10 cellular contexts compared by ENCODE assay signal in the genomic region with DNA sequence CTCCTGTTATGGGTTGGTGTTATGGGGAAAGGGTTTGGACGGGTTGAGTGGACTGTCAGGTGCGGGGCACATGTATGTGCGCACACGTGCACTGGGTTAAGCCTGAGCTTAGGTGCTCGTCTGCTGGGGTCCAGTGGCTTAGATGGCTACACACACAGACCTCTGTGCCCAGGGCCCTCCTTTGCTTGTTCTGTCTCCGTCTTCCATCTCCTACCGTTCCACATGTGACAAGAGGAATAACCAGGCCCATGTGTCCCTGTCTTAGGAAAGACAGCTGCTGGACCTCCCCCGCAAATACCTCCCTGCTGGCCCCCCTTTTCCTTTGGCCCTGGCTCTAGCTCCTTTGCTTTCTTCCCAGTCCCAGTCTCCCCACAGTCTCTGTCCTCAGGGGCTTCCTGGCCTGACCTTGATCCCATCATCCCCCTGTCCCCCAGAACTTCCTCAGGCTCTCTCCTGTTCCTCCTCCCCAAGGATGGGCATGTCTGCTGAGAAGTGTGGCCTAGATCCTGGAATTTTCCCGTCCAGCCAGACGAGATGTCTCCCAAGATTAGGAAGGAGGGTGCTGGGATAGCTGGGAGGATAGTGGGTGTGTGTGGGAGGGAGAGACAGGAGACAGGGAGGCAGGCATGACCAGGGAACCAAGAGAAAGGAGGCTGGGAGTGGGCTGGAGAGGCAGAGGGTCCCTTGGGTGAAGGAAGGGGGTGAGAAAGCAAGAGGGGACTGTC. TPM values are rescaled to one million over a fixed set of nuclear protein-coding genes. Genes with fewer than 3 reads are reported as not detected.
DNase-seq lines count a peak whose midpoint lies in the region; ATAC-seq and TF ChIP-seq lines count a peak whose summit lies in the region.
"Had no signal": no experiment of that assay in that cellular context is flagged by ENCODE, and none has a peak within 500 bp of the region (broad histone marks: within the 10 kb centered on the region; RNA-seq: fewer than 3 reads in every experiment).

No MANE protein-coding gene starts in this region.

- H3K36me3 ChIP-seq in colonic mucosa (no peaks in the 10 kb centered on the region), muscle layer of colon (ENCODE audit: insufficient read depth, low read length) (no peaks in the 10 kb centered on the region), suprapubic skin (no peaks in the 10 kb centered on the region)

- H3K27ac ChIP-seq in colonic mucosa (peak overlapping the region; percentile 47), muscle layer of colon (ENCODE audit: low read depth, low read length) (peak overlapping the region; percentile 35), suprapubic skin (peak overlapping the region; percentile 77)
- H3K27ac ChIP-seq: HL-60 had no signal

- no peak for ATAC-seq in HG02852 (IDR thresholded peaks at IDR 0.05; ENCODE audit: unreplicated experiment)

- POLR2A ChIA-PET in activated CD4-positive, alpha-beta T cell treated with anti-CD3 and anti-CD28 coated beads, Interleukin-2, amount 10 ng/mL, durations not matched to agents 7 days and 5 days (lab: Charles Lee): no interaction called here

- H3K4me3 ChIP-seq in colonic mucosa: no peak overlapping the region
- no peak overlapping the region for H3K4me3 ChIP-seq in muscle layer of colon (ENCODE audit: low read depth in 1 of 2, low read length in 2 of 2)
- peak overlapping the region; percentile 50 for H3K4me3 ChIP-seq in suprapubic skin

- H3K36me3 Mint-ChIP-seq in activated CD4-positive, alpha-beta T cell treated with anti-CD3 and anti-CD28 coated beads, Interleukin-2, amount 10 ng/mL, durations not matched to agents 7 days and 5 days (ENCODE audit: low read depth): peaks cover 2% of the 10 kb centered on the region

- no peaks in the 10 kb centered on the region for H3K9me3 Mint-ChIP-seq in activated CD4-positive, alpha-beta T cell treated with anti-CD3 and anti-CD28 coated beads, Interleukin-2, amount 10 ng/mL, durations not matched to agents 7 days and 5 days

- no peak for TF ChIP-seq EP300 in suprapubic skin (IDR thresholded peaks at IDR 0.05)

- H3K9ac ChIP-seq in colonic mucosa (ENCODE audit: low read depth in 2 of 2, low read length in 2 of 2) (peak overlapping the region; percentile 13 to 52), muscle layer of colon (ENCODE audit: low read length) (no peak overlapping the region)

- H3K9me3 ChIP-seq in colonic mucosa (no peaks in the 10 kb centered on the region), muscle layer of colon (ENCODE audit: low read length) (no peaks in the 10 kb centered on the region), suprapubic skin (no peaks in the 10 kb centered on the region)

- DNase-seq in activated CD4-positive, alpha-beta T cell treated with anti-CD3 and anti-CD28 coated beads, Interleukin-2, amount 10 ng/mL, durations not matched to agents 7 days and 5 days: no peak
- DNase-seq in activated CD4-positive, alpha-beta T cell treated with anti-CD3 and anti-CD28 coated beads for 1 hour: no peak
- DNase-seq in colonic mucosa (no peak), suprapubic skin (ENCODE audit: low spot score in 2 of 2) (no peak), epidermal melanocyte (ENCODE audit: insufficient read length, low spot score) (no peak), GDM1 (lab: John Stamatoyannopoulos, UW) (no peak)

- TF ChIP-seq CTCF in colonic mucosa (IDR thresholded peaks at IDR 0.05) (no peak), suprapubic skin (IDR thresholded peaks at IDR 0.05) (no peak)

- intact Hi-C loops in colonic mucosa (cut with DNase I): loop anchor here (10.0 kb wide), 1 partner anchor 86 kb away; no protein-coding TSS in a partner anchor

- H3K27me3 ChIP-seq in colonic mucosa (peaks cover 30% of the 10 kb centered on the region), muscle layer of colon (ENCODE audit: control insufficient read depth in 1 of 2, insufficient read depth in 2 of 2, low read length in 2 of 2) (peaks cover 12 to 33% of the 10 kb centered on the region in 2 donors), suprapubic skin (peaks cover 33% of the 10 kb centered on the region)

- H3K4me3 Mint-ChIP-seq in activated CD4-positive, alpha-beta T cell treated with anti-CD3 and anti-CD28 coated beads, Interleukin-2, amount 10 ng/mL, durations not matched to agents 7 days and 5 days: peak overlapping the region; percentile 33

- no peak overlapping the region for H3K27ac Mint-ChIP-seq in activated CD4-positive, alpha-beta T cell treated with anti-CD3 and anti-CD28 coated beads, Interleukin-2, amount 10 ng/mL, durations not matched to agents 7 days and 5 days

- H3K4me1 ChIP-seq in colonic mucosa: peaks cover 9% of the 10 kb centered on the region
- H3K4me1 ChIP-seq in muscle layer of colon (ENCODE audit: insufficient read depth, low read length): peaks cover 17% of the 10 kb centered on the region
- H3K4me1 ChIP-seq in suprapubic skin: peaks cover 24% of the 10 kb centered on the region

- 71% methylated on average over 10 of the region's 10 CpGs for WGBS in suprapubic skin

- peaks cover 8% of the 10 kb centered on the region for H3K4me1 Mint-ChIP-seq in activated CD4-positive, alpha-beta T cell treated with anti-CD3 and anti-CD28 coated beads, Interleukin-2, amount 10 ng/mL, durations not matched to agents 7 days and 5 days

- peaks cover 61% of the 10 kb centered on the region for H3K27me3 Mint-ChIP-seq in activated CD4-positive, alpha-beta T cell treated with anti-CD3 and anti-CD28 coated beads, Interleukin-2, amount 10 ng/mL, durations not matched to agents 7 days and 5 days

- CTCF ChIA-PET in activated CD4-positive, alpha-beta T cell treated with anti-CD3 and anti-CD28 coated beads, Interleukin-2, amount 10 ng/mL, durations not matched to agents 7 days and 5 days (lab: Charles Lee): interaction anchor here (0.6 to 1.1 kb wide), 2 partner anchors 91 to 163 kb away, joined by 3 to 4 read pairs; no protein-coding TSS in a partner anchor

- no peak for TF ChIP-seq POLR2A in suprapubic skin (IDR thresholded peaks at IDR 0.05)

RNA-seq across cellular contexts. Expression of a gene that starts 0.8 kb away (rescaled TPM):
- not detected for total RNA-seq in activated CD4-positive, alpha-beta T cell treated with anti-CD3 and anti-CD28 coated beads, Interleukin-2, amount 10 ng/mL, durations not matched to agents 7 days and 5 days
- total RNA-seq in colonic mucosa (under 1 TPM in 1 of 2 donors, not detected in 1; 0.17 TPM), suprapubic skin (under 1 TPM in 1 of 4 donors, not detected in 3; 0.93 TPM)
- total RNA-seq: bronchial epithelial cell had no signal

RNA-seq across cellular contexts. Expression of a gene that starts 1.0 kb away (rescaled TPM):
- total RNA-seq in activated CD4-positive, alpha-beta T cell treated with anti-CD3 and anti-CD28 coated beads, Interleukin-2, amount 10 ng/mL, durations not matched to agents 7 days and 5 days: not detected
- 1 to 10 TPM; 2.0 TPM for total RNA-seq in colonic mucosa
- total RNA-seq in suprapubic skin: 10 to 100 TPM in 1 of 4 donors, 1 to 10 TPM in 3; 1.1 to 10.1 (median 4.2) TPM
- total RNA-seq: bronchial epithelial cell had no signal

RNA-seq across cellular contexts. Expression of a gene that starts 17.3 kb away (rescaled TPM):
- total RNA-seq in activated CD4-positive, alpha-beta T cell treated with anti-CD3 and anti-CD28 coated beads, Interleukin-2, amount 10 ng/mL, durations not matched to agents 7 days and 5 days: 10 to 100 TPM; 74.4 to 79.9 TPM
- 100 to 1,000 TPM in 1 of 2 donors, 10 to 100 TPM in 1; 98.2 to 130 TPM for total RNA-seq in colonic mucosa
- 100 to 1,000 TPM in 1 of 4 donors, 10 to 100 TPM in 3; 42.4 to 116 (median 66.2) TPM for total RNA-seq in suprapubic skin

RNA-seq across cellular contexts. Expression of a gene that starts 17.4 kb away (rescaled TPM):
- total RNA-seq in activated CD4-positive, alpha-beta T cell treated with anti-CD3 and anti-CD28 coated beads, Interleukin-2, amount 10 ng/mL, durations not matched to agents 7 days and 5 days: 1 to 10 TPM; 3.0 to 3.6 TPM
- total RNA-seq in colonic mucosa: 10 to 100 TPM; 61.1 to 71.6 TPM
- 1 to 10 TPM; 2.1 to 7.9 (median 3.5) TPM for total RNA-seq in suprapubic skin

RNA-seq across cellular contexts. Expression of a gene that starts 41.4 kb away (rescaled TPM):
- 1 to 10 TPM; 3.6 to 4.4 TPM for total RNA-seq in activated CD4-positive, alpha-beta T cell treated with anti-CD3 and anti-CD28 coated beads, Interleukin-2, amount 10 ng/mL, durations not matched to agents 7 days and 5 days
- 10 to 100 TPM; 15.0 to 22.0 TPM for total RNA-seq in colonic mucosa
- total RNA-seq in suprapubic skin: 10 to 100 TPM; 54.4 to 77.9 (median 65.3) TPM
